26 cellular contexts compared by ENCODE assay signal in genomic region chr5:175343292-175343691, GRCh38.
"Had no signal": no experiment of that assay in that cellular context is flagged by ENCODE, and none has a peak within 500 bp of the region (broad histone marks: within the 10 kb centered on the region; RNA-seq: fewer than 3 reads in every experiment).

No MANE protein-coding gene starts in this region.

- FAIRE-seq: colon, kidney had no signal

- H3K27ac ChIP-seq: gastroesophageal sphincter, parathyroid adenoma, right atrium auricular region, tibial nerve had no signal

- DNase-seq: activated CD4-positive, alpha-beta memory T cell treated with anti-CD3 and anti-CD28 coated beads, Interleukin-2, amount 10 ng/mL, durations not matched to agents 7 days and 5 days; activated CD4-positive, alpha-beta T cell treated with anti-CD3 and anti-CD28 coated beads for 1 hour; activated CD4-positive, alpha-beta T cell treated with anti-CD3 and anti-CD28 coated beads, Interleukin-2, amount 10 ng/mL, durations not matched to agents 7 days and 5 days; activated gamma-delta T cell treated with Interleukin-2 at 50 U/mL for 16 hours; activated naive CD4-positive, alpha-beta T cell treated with anti-CD3 and anti-CD28 coated beads, Interleukin-2, amount 50 U/mL, for 16 hours; activated T-cell treated with anti-CD3 and anti-CD28 coated beads, Interleukin-2, amount 50 U/mL, for 4 hours; amniotic stem cell; dermis blood vessel endothelial cell; effector CD4-positive, alpha-beta T cell; head of caudate nucleus; hippocampal formation; kidney; left colon; naive thymus-derived CD8-positive, alpha-beta T cell; nucleus accumbens; stimulated activated CD4-positive, alpha-beta T cell treated with anti-CD3 and anti-CD28 coated beads, Interleukin-2, amount 100 ng/mL, for 48 hours; stimulated activated naive CD4-positive, alpha-beta T cell treated with Interleukin-2 at 50 U/mL for 16 hours; T-helper 2 cell had no signal

- H3K79me2 ChIP-seq: parathyroid adenoma had no signal

- H3K4me1 ChIP-seq: gastroesophageal sphincter, parathyroid adenoma, right atrium auricular region, tibial nerve had no signal

- H3K27me3 ChIP-seq: gastroesophageal sphincter, right atrium auricular region, tibial nerve had no signal

- H3K9me3 ChIP-seq: gastroesophageal sphincter had no signal

- H3K4me1 Mint-ChIP-seq: activated CD4-positive, alpha-beta memory T cell treated with anti-CD3 and anti-CD28 coated beads, Interleukin-2, amount 10 ng/mL, durations not matched to agents 7 days and 5 days; activated CD4-positive, alpha-beta T cell treated with anti-CD3 and anti-CD28 coated beads, Interleukin-2, amount 10 ng/mL, durations not matched to agents 7 days and 5 days; activated T-helper 17 cell treated with anti-CD3 and anti-CD28 coated beads, Interleukin-2, amount 50 U/mL, for 72 hours; naive thymus-derived CD8-positive, alpha-beta T cell had no signal

- H3K4me3 Mint-ChIP-seq: activated CD4-positive, alpha-beta memory T cell treated with anti-CD3 and anti-CD28 coated beads, Interleukin-2, amount 10 ng/mL, durations not matched to agents 7 days and 5 days; activated CD4-positive, alpha-beta T cell treated with anti-CD3 and anti-CD28 coated beads, Interleukin-2, amount 10 ng/mL, durations not matched to agents 7 days and 5 days; activated T-cell treated with anti-CD3 and anti-CD28 coated beads, Interleukin-2, amount 50 U/mL, for 4 hours; activated T-helper 17 cell treated with anti-CD3 and anti-CD28 coated beads, Interleukin-2, amount 50 U/mL, for 72 hours; naive thymus-derived CD8-positive, alpha-beta T cell; neural crest cell; WTC11 had no signal

- H2AFZ ChIP-seq: parathyroid adenoma had no signal

- H3K9ac ChIP-seq: parathyroid adenoma had no signal

- H3K4me3 ChIP-seq: gastroesophageal sphincter, right atrium auricular region, tibial nerve had no signal

- ATAC-seq: activated T-cell treated with anti-CD3 and anti-CD28 coated beads, Interleukin-2, amount 50 U/mL, for 4 hours; activated T-helper 17 cell treated with anti-CD3 and anti-CD28 coated beads, Interleukin-2, amount 50 U/mL, for 72 hours; gastroesophageal sphincter; left colon; naive thymus-derived CD8-positive, alpha-beta T cell; WTC11 had no signal

- H3K27ac Mint-ChIP-seq: activated CD4-positive, alpha-beta memory T cell treated with anti-CD3 and anti-CD28 coated beads, Interleukin-2, amount 10 ng/mL, durations not matched to agents 7 days and 5 days; activated CD4-positive, alpha-beta T cell treated with anti-CD3 and anti-CD28 coated beads, Interleukin-2, amount 10 ng/mL, durations not matched to agents 7 days and 5 days; activated T-helper 17 cell treated with anti-CD3 and anti-CD28 coated beads, Interleukin-2, amount 50 U/mL, for 72 hours; naive thymus-derived CD8-positive, alpha-beta T cell; WTC11 had no signal

- H3K36me3 Mint-ChIP-seq: WTC11 had no signal

- H3K36me3 ChIP-seq: gastroesophageal sphincter, right atrium auricular region, tibial nerve had no signal

- H3K9me3 Mint-ChIP-seq: activated CD4-positive, alpha-beta memory T cell treated with anti-CD3 and anti-CD28 coated beads, Interleukin-2, amount 10 ng/mL, durations not matched to agents 7 days and 5 days; activated CD4-positive, alpha-beta T cell treated with anti-CD3 and anti-CD28 coated beads, Interleukin-2, amount 10 ng/mL, durations not matched to agents 7 days and 5 days; activated T-cell treated with anti-CD3 and anti-CD28 coated beads, Interleukin-2, amount 50 U/mL, for 4 hours; activated T-helper 17 cell treated with anti-CD3 and anti-CD28 coated beads, Interleukin-2, amount 50 U/mL, for 72 hours; neural crest cell had no signal
